ENCODE assay signal across 10 cellular contexts in the genomic region with DNA sequence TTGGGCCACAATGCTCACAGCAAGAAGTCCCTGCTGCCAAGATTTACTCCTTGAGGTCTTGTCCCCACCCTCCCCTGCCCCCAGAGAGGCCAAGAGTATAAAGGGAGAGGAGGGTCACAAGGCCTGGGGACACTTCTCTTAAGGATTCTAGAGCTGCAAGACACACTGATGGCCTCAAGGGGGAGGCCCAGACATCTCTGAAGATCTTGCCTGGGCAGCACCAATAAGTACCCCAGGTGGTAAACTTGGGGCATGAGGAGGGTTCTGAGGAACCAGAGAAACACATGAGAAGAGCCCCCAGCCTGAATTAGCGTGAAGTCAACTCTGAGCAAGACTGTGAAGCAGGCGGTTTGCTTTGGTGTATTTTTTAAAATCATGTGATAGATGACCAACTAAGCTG. TPM values are rescaled to one million over a fixed set of nuclear protein-coding genes. Genes with fewer than 3 reads are reported as not detected.
DNase-seq lines count a peak whose midpoint lies in the region; ATAC-seq, FAIRE-seq and TF ChIP-seq lines count a peak whose summit lies in the region.
"Had no signal": no experiment of that assay in that cellular context is flagged by ENCODE, and none has a peak within 500 bp of the region (broad histone marks: within the 10 kb centered on the region; RNA-seq: fewer than 3 reads in every experiment).

No MANE protein-coding gene starts in this region.

- H3K36me3 ChIP-seq in kidney (ENCODE audit: control insufficient read depth in 1 of 2, insufficient read depth in 2 of 2, low read length in 2 of 2): no peaks in the 10 kb centered on the region

- H3K27ac ChIP-seq in kidney (ENCODE audit: low read depth in 2 of 2, low read length in 2 of 2): no peak overlapping the region

- intact Hi-C loops in kidney (cut with DNase I): no loop called here

- FAIRE-seq in kidney (lab: Jason Lieb, UNC): no peak
- FAIRE-seq: G401.6 had no signal

- no peak for TF ChIP-seq CTCF in kidney (IDR thresholded peaks at IDR 0.05; ENCODE audit: borderline replicate concordance, extremely low read depth, insufficient read depth)

- in situ Hi-C loops in SK-MEL-5 (cut with HindIII; ENCODE audit: low pct_unique_long_range_greater_than_20kb, low sequenced_read_pairs): no loop called here

- H3K9ac ChIP-seq in kidney (ENCODE audit: low read length in 2 of 2): no peak overlapping the region

- ATAC-seq in GM18867 (IDR thresholded peaks at IDR 0.05; ENCODE audit: unreplicated experiment) (peak; percentile 46), HG02840 (IDR thresholded peaks at IDR 0.05; ENCODE audit: low FRiP score, unreplicated experiment) (no peak)
- ATAC-seq: naive thymus-derived CD8-positive, alpha-beta T cell had no signal

- H3K9me3 ChIP-seq in kidney (ENCODE audit: control insufficient read depth in 1 of 2, low read length in 2 of 2): no peaks in the 10 kb centered on the region

- H3K4me3 ChIP-seq in kidney (ENCODE audit: low read length in 2 of 2): no peak overlapping the region

- H3K4me1 ChIP-seq in kidney (ENCODE audit: control insufficient read depth in 1 of 2, insufficient read depth in 1 of 2, low read depth in 1 of 2, low read length in 2 of 2): no peaks in the 10 kb centered on the region

- DNase-seq in Ammon's horn (ENCODE audit: low spot score) (peak; percentile 40), SK-MEL-5 (ENCODE audit: low read depth, low spot score) (peak; percentile 82), iPS-NIHi11 (ENCODE audit: low spot score) (peak; percentile 63), NCI-H510A (lab: John Stamatoyannopoulos, UW) (no peak), kidney (no peak), NCI-H1105 treated with DMSO at 0.1 percent for 48 hours (lab: John Stamatoyannopoulos, UW) (no peak)
- DNase-seq: naive thymus-derived CD8-positive, alpha-beta T cell had no signal

RNA-seq across cellular contexts. Expression of a gene that starts 26.8 kb away (rescaled TPM):
- total RNA-seq in SK-MEL-5 (2014; rRNA removed; shearing (Covaris generic)): 62.3 and 70.7 TPM in 2 replicates
- 32.8 and 52.5 TPM in 2 replicates for polyA plus RNA-seq in SK-MEL-5 (2015; cell fraction: cytosol; rRNA removed)
- 101 and 102 TPM in 2 replicates for polyA plus RNA-seq in SK-MEL-5 (2015; cell fraction: nucleus; rRNA removed)
- total RNA-seq in kidney: 42.9 TPM
- polyA plus RNA-seq in kidney (ENCODE audit: insufficient read depth, low read depth, low replicate concordance): 13.3 TPM

RNA-seq across cellular contexts. Expression of a gene that starts 53.0 kb away (rescaled TPM):
- total RNA-seq in SK-MEL-5 (2014; rRNA removed; shearing (Covaris generic)): 0.08 TPM in 1 of 2 replicates, not detected in the other
- polyA plus RNA-seq in SK-MEL-5 (2015; cell fraction: cytosol; rRNA removed): not detected in 2 replicates
- 0.07 TPM in 1 of 2 replicates, not detected in the other for polyA plus RNA-seq in SK-MEL-5 (2015; cell fraction: nucleus; rRNA removed)
- total RNA-seq in kidney: 0.19 TPM
- polyA plus RNA-seq in kidney (ENCODE audit: insufficient read depth, low read depth, low replicate concordance): not detected

Comparison
In these comparisons a context has a peak if more than half of its experiments do, and no peak if none do; other contexts are left out.
1. DNase-seq: peak in Ammon's horn (single experiment), SK-MEL-5 (single experiment) and iPS-NIHi11 (single experiment); none in NCI-H510A (single experiment), kidney (single experiment) and NCI-H1105 treated with DMSO at 0.1 percent for 48 hours (single experiment).